In genomic region chr1:9629445-9630201, GRCh38 we compare ENCODE assay signal across 1 cellular context.
TF ChIP-seq lines count a peak whose summit lies in the region.

No MANE protein-coding gene starts in this region.

TF ChIP-seq in K562, 482 proteins besides CTCF, POLR2A, EP300 and RAD21 (continued from another document and continues in another):
- TF ChIP-seq ZBTB40 (IDR thresholded peaks at IDR 0.05) (0 out of 2 replicates have a peak, but pooled peaks have one; percentile 27), ZBTB40 (CRISPR knock-in tag; IDR thresholded peaks at IDR 0.05) (no peak), YY1 (IDR thresholded peaks at IDR 0.05; ENCODE audit: borderline replicate concordance in 1 of 3, control insufficient read depth in 1 of 3, extremely low read depth in 1 of 3, insufficient read depth in 3 of 3, insufficient read length in 1 of 3, insufficient replicate concordance in 2 of 3, low read depth in 1 of 3, low read length in 2 of 3) (peak in 1 of 3 experiments; percentile 65), MYC (IDR thresholded peaks at IDR 0.05; ENCODE audit: low read depth, low read length) (peak; percentile 36; the same call in 1 of the 2 replicates), MYC (CRISPR knock-in tag; IDR thresholded peaks at IDR 0.05; ENCODE audit: borderline replicate concordance, low read depth) (no peak), PHB2 (IDR thresholded peaks at IDR 0.05; ENCODE audit: low read depth) (no peak), MTA1 (IDR thresholded peaks at IDR 0.05; ENCODE audit: borderline replicate concordance) (no peak), PHF8 (IDR thresholded peaks at IDR 0.05; ENCODE audit: borderline replicate concordance, low read length) (peak; percentile 8; the same call in 1 of the 2 replicates), BRF1 (IDR thresholded peaks at IDR 0.05; ENCODE audit: borderline replicate concordance, extremely low read depth, insufficient read length) (no peak), ZNF224 (CRISPR knock-in tag; IDR thresholded peaks at IDR 0.05) (no peak), MCM3 (IDR thresholded peaks at IDR 0.05) (no peak), ZBTB9 (CRISPR knock-in tag; IDR thresholded peaks at IDR 0.05) (peak; percentile 39; the same call in 1 of the 2 replicates), HDAC1 (IDR thresholded peaks at IDR 0.05) (peak in 1 of 2 experiments; percentile 50; a peak in 2 of 4 replicates), GABPB1 (CRISPR knock-in tag; IDR thresholded peaks at IDR 0.05) (peak; percentile 64), PTBP1 (IDR thresholded peaks at IDR 0.05; ENCODE audit: low read depth, low read length) (peak; percentile 93), ARID3B (CRISPR knock-in tag; IDR thresholded peaks at IDR 0.05; ENCODE audit: borderline replicate concordance) (no peak), ZNF165 (CRISPR knock-in tag; IDR thresholded peaks at IDR 0.05; ENCODE audit: borderline replicate concordance) (no peak), CBX3 (IDR thresholded peaks at IDR 0.05; ENCODE audit: borderline replicate concordance in 1 of 2, low read length in 2 of 2) (peak in 1 of 2 experiments; percentile 81; a peak in 2 of 3 replicates), SMARCA4 (IDR thresholded peaks at IDR 0.05) (peak; percentile 31; the same call in 1 of the 2 replicates), SOX6 (IDR thresholded peaks at IDR 0.05) (no peak; the same call in 1 of the 2 replicates), ZNF263 (CRISPR knock-in tag; IDR thresholded peaks at IDR 0.05; ENCODE audit: borderline replicate concordance) (peak; percentile 98), PKNOX1 (IDR thresholded peaks at IDR 0.05) (peak; percentile 11; the same call in 1 of the 2 replicates), ZNF740 (CRISPR knock-in tag; IDR thresholded peaks at IDR 0.05) (no peak; the same call in 1 of the 2 replicates), ZNF740 (tag; IDR thresholded peaks at IDR 0.05) (peak in 1 of 2 experiments; percentile 50; a peak in 1 of 4 replicates), HDGF (IDR thresholded peaks at IDR 0.05) (peak; percentile 90; the same call in 1 of the 2 replicates), THRA (IDR thresholded peaks at IDR 0.05) (no peak), GABPB2 (CRISPR knock-in tag; conservative IDR thresholded peaks at IDR 0.05) (no peak), ATF6 (CRISPR knock-in tag; IDR thresholded peaks at IDR 0.05) (no peak), EHMT2 (IDR thresholded peaks at IDR 0.05) (no peak), THAP12 (CRISPR knock-in tag; IDR thresholded peaks at IDR 0.05) (no peak), GABPA (tag; conservative IDR thresholded peaks at IDR 0.05; ENCODE audit: low read depth) (no peak; the same call in 1 of the 2 replicates), CREBBP (IDR thresholded peaks at IDR 0.05; ENCODE audit: low read depth, low read length) (no peak), HMG20A (CRISPR knock-in tag; conservative IDR thresholded peaks at IDR 0.05) (no peak), RHOXF2B (CRISPR knock-in tag; conservative IDR thresholded peaks at IDR 0.05) (no peak), BCOR (IDR thresholded peaks at IDR 0.05) (peak; percentile 99), MLLT1 (IDR thresholded peaks at IDR 0.05) (no peak), DMBX1 (CRISPR knock-in tag; IDR thresholded peaks at IDR 0.05; ENCODE audit: borderline replicate concordance) (no peak), CHD4 (IDR thresholded peaks at IDR 0.05; ENCODE audit: insufficient read depth, insufficient replicate concordance, low read depth, low read length, poor library complexity, severe bottlenecking) (peak; percentile 68)
